ENCODE assay signal across 21 cellular contexts in genomic region chr22:46917702-46918101, GRCh38.
DNase-seq lines count a peak whose midpoint lies in the region; ATAC-seq lines count a peak whose summit lies in the region.
"Had no signal": no experiment of that assay in that cellular context is flagged by ENCODE, and none has a peak within 500 bp of the region (broad histone marks: within the 10 kb centered on the region; RNA-seq: fewer than 3 reads in every experiment).

No MANE protein-coding gene starts in this region.

- H3K27me3 Mint-ChIP-seq in activated CD8-positive, alpha-beta memory T cell treated with anti-CD3 and anti-CD28 coated beads, Interleukin-2, amount 10 ng/mL, durations not matched to agents 7 days and 5 days: no peaks in the 10 kb centered on the region
- no peaks in the 10 kb centered on the region for H3K27me3 Mint-ChIP-seq in activated T-helper 17 cell treated with anti-CD3 and anti-CD28 coated beads, Interleukin-2, amount 50 U/mL, for 72 hours
- H3K27me3 Mint-ChIP-seq in stimulated activated memory B cell treated with anti-CD40 and anti-IgM and Interleukin-4, amounts not matched to agents 10 μg/mL and 1 μg/mL and 100 μg/mL, for 72 hours: no peaks in the 10 kb centered on the region
- H3K27me3 Mint-ChIP-seq: CD4-positive, CD25-positive, alpha-beta regulatory T cell had no signal

- DNase-seq in activated CD8-positive, alpha-beta memory T cell treated with anti-CD3 and anti-CD28 coated beads, Interleukin-2, amount 10 ng/mL, durations not matched to agents 7 days and 5 days: peak; percentile 12
- DNase-seq in activated CD8-positive, alpha-beta memory T cell treated with anti-CD3 and anti-CD28 coated beads, Interleukin-2, amount 50 U/mL, for 48 hours: no peak
- DNase-seq in left lobe of liver (ENCODE audit: low spot score): peak; percentile 39
- no peak for DNase-seq in amygdala (lab: John Stamatoyannopoulos, UW)
- DNase-seq: 8988T; CD4-positive, CD25-positive, alpha-beta regulatory T cell; DMS53; HCEC 1CT; KBM-7; MV-4-11; NCI-H2029; NCI-H446 treated with DMSO at 0.1 percent for 48 hours; NCI-H526; NCI-H82; NK-92 treated with Interleukin-12 subunit alpha and Interleukin-12 subunit beta, amount 100 ng/mL, for 24 hours; PC-3 had no signal

- no peak for ATAC-seq in activated CD8-positive, alpha-beta memory T cell treated with anti-CD3 and anti-CD28 coated beads, Interleukin-2, amount 10 ng/mL, durations not matched to agents 7 days and 5 days
- ATAC-seq in activated T-helper 17 cell treated with anti-CD3 and anti-CD28 coated beads, Interleukin-2, amount 50 U/mL, for 72 hours (replicated peaks): no peak
- no peak for ATAC-seq in left lobe of liver
- no peak for ATAC-seq in stimulated activated memory B cell treated with anti-CD40 and anti-IgM and Interleukin-4, amounts not matched to agents 10 μg/mL and 1 μg/mL and 100 μg/mL, for 72 hours
- no peak for ATAC-seq in HG02571 (IDR thresholded peaks at IDR 0.05; ENCODE audit: unreplicated experiment)
- ATAC-seq in GM18519 (IDR thresholded peaks at IDR 0.05; ENCODE audit: low FRiP score, unreplicated experiment): no peak
- ATAC-seq: GM23338, PC-3 had no signal

- peaks cover 7% of the 10 kb centered on the region for H3K4me1 Mint-ChIP-seq in activated CD8-positive, alpha-beta memory T cell treated with anti-CD3 and anti-CD28 coated beads, Interleukin-2, amount 10 ng/mL, durations not matched to agents 7 days and 5 days
- H3K4me1 Mint-ChIP-seq in activated T-helper 17 cell treated with anti-CD3 and anti-CD28 coated beads, Interleukin-2, amount 50 U/mL, for 72 hours: peaks cover 29% of the 10 kb centered on the region
- peaks cover 6% of the 10 kb centered on the region for H3K4me1 Mint-ChIP-seq in stimulated activated memory B cell treated with anti-CD40 and anti-IgM and Interleukin-4, amounts not matched to agents 10 μg/mL and 1 μg/mL and 100 μg/mL, for 72 hours
- H3K4me1 Mint-ChIP-seq: GM23338 had no signal

- H3K36me3 Mint-ChIP-seq in activated CD8-positive, alpha-beta memory T cell treated with anti-CD3 and anti-CD28 coated beads, Interleukin-2, amount 10 ng/mL, durations not matched to agents 7 days and 5 days: peaks cover 23% of the 10 kb centered on the region
- peaks cover 96% of the 10 kb centered on the region for H3K36me3 Mint-ChIP-seq in activated T-helper 17 cell treated with anti-CD3 and anti-CD28 coated beads, Interleukin-2, amount 50 U/mL, for 72 hours (ENCODE audit: low read depth)
- peaks cover 82% of the 10 kb centered on the region for H3K36me3 Mint-ChIP-seq in stimulated activated memory B cell treated with anti-CD40 and anti-IgM and Interleukin-4, amounts not matched to agents 10 μg/mL and 1 μg/mL and 100 μg/mL, for 72 hours

- H3K4me3 Mint-ChIP-seq in activated CD8-positive, alpha-beta memory T cell treated with anti-CD3 and anti-CD28 coated beads, Interleukin-2, amount 10 ng/mL, durations not matched to agents 7 days and 5 days: no peak overlapping the region
- no peak overlapping the region for H3K4me3 Mint-ChIP-seq in activated T-helper 17 cell treated with anti-CD3 and anti-CD28 coated beads, Interleukin-2, amount 50 U/mL, for 72 hours
- no peak overlapping the region for H3K4me3 Mint-ChIP-seq in stimulated activated memory B cell treated with anti-CD40 and anti-IgM and Interleukin-4, amounts not matched to agents 10 μg/mL and 1 μg/mL and 100 μg/mL, for 72 hours
- H3K4me3 Mint-ChIP-seq: CD4-positive, CD25-positive, alpha-beta regulatory T cell; GM23338 had no signal

- H3K27ac Mint-ChIP-seq in activated CD8-positive, alpha-beta memory T cell treated with anti-CD3 and anti-CD28 coated beads, Interleukin-2, amount 10 ng/mL, durations not matched to agents 7 days and 5 days: no peak overlapping the region
- peak overlapping the region; percentile 42 for H3K27ac Mint-ChIP-seq in activated T-helper 17 cell treated with anti-CD3 and anti-CD28 coated beads, Interleukin-2, amount 50 U/mL, for 72 hours
- H3K27ac Mint-ChIP-seq in stimulated activated memory B cell treated with anti-CD40 and anti-IgM and Interleukin-4, amounts not matched to agents 10 μg/mL and 1 μg/mL and 100 μg/mL, for 72 hours: peak overlapping the region; percentile 18
- H3K27ac Mint-ChIP-seq: GM23338 had no signal

- CTCF ChIA-PET in activated CD8-positive, alpha-beta memory T cell treated with anti-CD3 and anti-CD28 coated beads, Interleukin-2, amount 10 ng/mL, durations not matched to agents 7 days and 5 days (lab: Charles Lee): no interaction called here

- H3K9me3 Mint-ChIP-seq in activated CD8-positive, alpha-beta memory T cell treated with anti-CD3 and anti-CD28 coated beads, Interleukin-2, amount 10 ng/mL, durations not matched to agents 7 days and 5 days (ENCODE audit: low read depth): peaks cover 3% of the 10 kb centered on the region
- peaks cover 3% of the 10 kb centered on the region for H3K9me3 Mint-ChIP-seq in activated T-helper 17 cell treated with anti-CD3 and anti-CD28 coated beads, Interleukin-2, amount 50 U/mL, for 72 hours
- H3K9me3 Mint-ChIP-seq in stimulated activated memory B cell treated with anti-CD40 and anti-IgM and Interleukin-4, amounts not matched to agents 10 μg/mL and 1 μg/mL and 100 μg/mL, for 72 hours: peaks cover 6% of the 10 kb centered on the region

Comparison
In these comparisons a context has a peak if more than half of its experiments do, and no peak if none do; other contexts are left out.
1. DNase-seq: peak in activated CD8-positive, alpha-beta memory T cell treated with anti-CD3 and anti-CD28 coated beads, Interleukin-2, amount 10 ng/mL, durations not matched to agents 7 days and 5 days (single experiment) and left lobe of liver (single experiment); none in activated CD8-positive, alpha-beta memory T cell treated with anti-CD3 and anti-CD28 coated beads, Interleukin-2, amount 50 U/mL, for 48 hours (single experiment) and amygdala (0 of 56).